In genomic region chr10:43648392-43649148, GRCh38 we compare ENCODE assay signal across 8 cellular contexts. TPM values are rescaled to one million over a fixed set of nuclear protein-coding genes. Genes with fewer than 3 reads are reported as not detected.
DNase-seq lines count a peak whose midpoint lies in the region; ATAC-seq, FAIRE-seq and TF ChIP-seq lines count a peak whose summit lies in the region.

Gene ZNF32 (minus strand): TSS chr10:43648881. CDS start chr10:43646133, 2,748 bp downstream.

- peak within 1 kb of the TSS; percentile 97 for H2AFZ ChIP-seq in ACC112 (ENCODE audit: low read length, unreplicated experiment)

- peak; percentile 98 for ATAC-seq in GM18519 (IDR thresholded peaks at IDR 0.05; ENCODE audit: low FRiP score, unreplicated experiment)
- peak; percentile 99 for ATAC-seq in HG03045 (IDR thresholded peaks at IDR 0.05; ENCODE audit: unreplicated experiment)
- ATAC-seq in central memory CD8-positive, alpha-beta T cell (replicated peaks; ENCODE audit: extremely low read depth, poor library complexity, severe bottlenecking), result peak; percentile 96

- peak within 1 kb of the TSS; percentile 43 to 81 for H3K9ac ChIP-seq in kidney (ENCODE audit: low read length in 2 of 2)

- H3K27me3 Mint-ChIP-seq in central memory CD8-positive, alpha-beta T cell, result peaks cover 10% of the 10 kb centered on the region

- H3K79me2 ChIP-seq in ACC112 (ENCODE audit: control insufficient read depth, insufficient read depth, low read length, unreplicated experiment), result peaks cover 7% of the 10 kb centered on the region

- no peak for TF ChIP-seq CTCF in kidney (IDR thresholded peaks at IDR 0.05; ENCODE audit: borderline replicate concordance, extremely low read depth, insufficient read depth)

- H3K4me1 Mint-ChIP-seq in central memory CD8-positive, alpha-beta T cell, result peaks cover 23% of the 10 kb centered on the region

- intact Hi-C loops in kidney (cut with DNase I), result no loop called here

- H3K4me3 Mint-ChIP-seq in central memory CD8-positive, alpha-beta T cell, result peak within 1 kb of the TSS; percentile 92

- peaks cover 41% of the 10 kb centered on the region for H3K36me3 ChIP-seq in ACC112 (ENCODE audit: insufficient read depth, low read length)
- peaks cover 24 to 26% of the 10 kb centered on the region in 2 donors for H3K36me3 ChIP-seq in kidney (ENCODE audit: control insufficient read depth in 1 of 2, insufficient read depth in 2 of 2, low read length in 2 of 2)

- H3K4me1 ChIP-seq in ACC112 (ENCODE audit: control insufficient read depth, insufficient read depth, low read length, unreplicated experiment) (peaks cover 9% of the 10 kb centered on the region), kidney (ENCODE audit: control insufficient read depth in 1 of 2, insufficient read depth in 1 of 2, low read depth in 1 of 2, low read length in 2 of 2) (no peaks in the 10 kb centered on the region)

- peaks cover 19% of the 10 kb centered on the region for H3K9me3 Mint-ChIP-seq in central memory CD8-positive, alpha-beta T cell

- no peaks in the 10 kb centered on the region for H3K27me3 ChIP-seq in ACC112 (ENCODE audit: insufficient read depth, low read length)

- peaks cover 23% of the 10 kb centered on the region for H3K36me3 Mint-ChIP-seq in central memory CD8-positive, alpha-beta T cell (ENCODE audit: insufficient read depth)

- peak within 1 kb of the TSS; percentile 39 for H3K27ac ChIP-seq in ACC112 (ENCODE audit: low read depth, low read length)
- peak within 1 kb of the TSS; percentile 37 to 59 for H3K27ac ChIP-seq in kidney (ENCODE audit: low read depth in 2 of 2, low read length in 2 of 2)

- peak within 1 kb of the TSS; percentile 92 for H3K27ac Mint-ChIP-seq in central memory CD8-positive, alpha-beta T cell (ENCODE audit: low read depth)

- H3K9me3 ChIP-seq in kidney (ENCODE audit: control insufficient read depth in 1 of 2, low read length in 2 of 2), result peaks cover 19 to 30% of the 10 kb centered on the region in 2 donors

- peak; percentile 66 for DNase-seq in NCI-H2196 (lab: John Stamatoyannopoulos, UW; ENCODE audit: unreplicated experiment)
- DNase-seq in activated CD4-positive, CD25-positive, alpha-beta regulatory T cell treated with anti-CD3 and anti-CD28 coated beads, Interleukin-2, amount 50 U/mL, for 72 hours, result peak; percentile 81
- peak; percentile 62 to 68 for DNase-seq in central memory CD8-positive, alpha-beta T cell (ENCODE audit: low spot score in 2 of 2)
- DNase-seq in kidney, result peak; percentile 92
- peak; percentile 57 to 77 (median 62) for DNase-seq in stimulated activated CD4-positive, alpha-beta T cell treated with anti-CD3 and anti-CD28 coated beads, Interleukin-12 subunit alpha, Interleukin-12 subunit beta, amount 100 ng/mL, for 48 hours (ENCODE audit: low read depth in 2 of 3, low spot score in 1 of 3)

- FAIRE-seq in kidney (lab: Jason Lieb, UNC), result no peak

- H3K4me3 ChIP-seq in ACC112 (ENCODE audit: low read depth, low read length) (peak within 1 kb of the TSS; percentile 89), kidney (ENCODE audit: low read length in 2 of 2) (peak within 1 kb of the TSS; percentile 73 to 88)

RNA-seq across cellular contexts. Expression of gene ZNF32, which starts in this region (rescaled TPM):
- 35.0 TPM for total RNA-seq in kidney
- polyA plus RNA-seq in kidney (ENCODE audit: insufficient read depth, low read depth, low replicate concordance), result 73.7 TPM

Comparison
In these comparisons a context has a peak if more than half of its experiments do, and no peak if none do; other contexts are left out.
1. Peak in every context shown above with its lines: DNase-seq, ATAC-seq, H3K4me3 ChIP-seq and H3K27ac ChIP-seq.